Comparison of ENCODE assay signal across 8 cellular contexts in the genomic region with DNA sequence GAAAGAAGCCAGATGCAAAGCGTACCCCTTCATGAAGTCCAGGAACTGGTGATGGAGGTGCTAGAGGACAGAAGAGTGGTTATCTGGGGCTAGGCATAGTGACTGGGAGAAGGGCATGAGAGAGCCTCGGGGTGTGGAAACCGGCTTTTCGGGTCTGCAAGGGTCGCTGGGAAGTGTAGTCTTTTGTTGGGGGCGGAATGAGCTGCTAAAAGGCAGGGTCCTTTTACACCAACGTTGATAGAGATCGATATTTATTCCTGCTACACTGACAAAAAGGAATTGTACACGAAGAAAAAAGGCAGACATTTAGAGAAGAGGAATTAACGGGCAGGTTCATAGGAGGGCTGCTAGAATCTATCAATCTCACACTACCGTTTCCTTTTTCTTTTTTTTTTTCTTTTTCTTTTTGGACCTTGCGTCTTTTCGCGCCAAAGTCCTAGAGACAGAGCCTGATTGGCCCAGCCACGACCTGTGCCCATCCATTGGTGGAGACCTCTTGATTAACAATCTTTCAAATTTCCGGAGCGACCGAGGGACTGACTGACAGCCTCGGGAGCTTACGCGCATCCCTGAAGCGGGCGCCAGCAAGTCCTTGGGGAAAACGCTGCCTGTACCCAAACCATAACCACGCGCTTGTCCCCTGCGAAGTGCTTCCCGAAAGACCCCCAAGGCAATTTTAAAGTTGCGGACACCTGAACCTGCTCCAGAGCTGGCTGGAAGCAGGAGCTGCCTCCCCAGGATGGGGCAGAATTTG. TPM values are rescaled to one million over a fixed set of nuclear protein-coding genes. Genes with fewer than 3 reads are reported as not detected.
DNase-seq lines count a peak whose midpoint lies in the region; ATAC-seq and TF ChIP-seq lines count a peak whose summit lies in the region.

No MANE protein-coding gene starts in this region.

- H3K27me3 ChIP-seq in HL-60 (ENCODE audit: insufficient read depth, poor library complexity, severe bottlenecking) (no peaks in the 10 kb centered on the region), endodermal cell (ENCODE audit: control insufficient read depth, insufficient read depth, low read length, poor library complexity, severe bottlenecking) (no peaks in the 10 kb centered on the region)

- peak overlapping the region; percentile 95 for H3K9ac ChIP-seq in endodermal cell (ENCODE audit: extremely low read depth, low read length, poor library complexity, severe bottlenecking)

- H3K4me3 ChIP-seq in HL-60 (replicated peaks; ENCODE audit: insufficient read depth, low read length): peak overlapping the region; percentile 69
- H3K4me3 ChIP-seq in endodermal cell (ENCODE audit: low read length): peak overlapping the region; percentile 95

- peak; percentile 92 for ATAC-seq in GM19467 (IDR thresholded peaks at IDR 0.05; ENCODE audit: unreplicated experiment)

- H3K9me3 ChIP-seq in endodermal cell (ENCODE audit: control insufficient read depth, low read length): peaks cover 3% of the 10 kb centered on the region

- H3K36me3 Mint-ChIP-seq in endodermal cell (ENCODE audit: low read depth): no peaks in the 10 kb centered on the region

- H3K4me3 Mint-ChIP-seq in endodermal cell: peak overlapping the region; percentile 84

- no peaks in the 10 kb centered on the region for H3K36me3 ChIP-seq in endodermal cell (ENCODE audit: control insufficient read depth, insufficient read depth, low read length)

- H3K27me3 Mint-ChIP-seq in endodermal cell (ENCODE audit: insufficient read depth): no peaks in the 10 kb centered on the region

- 0 to 1% methylated on average over 15 to 29 of the region's 29 CpGs for whole genome bisulfite sequencing in endodermal cell (ENCODE audit: insufficient coverage in 1 of 2, insufficient read length in 1 of 2), 2 experiments

- TF ChIP-seq CTCF in HL-60 (IDR thresholded peaks at IDR 0.05; ENCODE audit: insufficient read depth, low read length): no peak
- TF ChIP-seq CTCF in endodermal cell (conservative IDR thresholded peaks at IDR 0.05): no peak

- peaks cover 5% of the 10 kb centered on the region for H3K9me3 Mint-ChIP-seq in endodermal cell

- H3K27ac ChIP-seq in HL-60 (replicated peaks): peak overlapping the region; percentile 87
- peak overlapping the region; percentile 92 for H3K27ac ChIP-seq in endodermal cell (ENCODE audit: low read depth, low read length)

- DNase-seq in COLO668 (lab: John Stamatoyannopoulos, UW; ENCODE audit: unreplicated experiment): peak; percentile 72
- peak; percentile 55 to 88 for DNase-seq in HL-60 (ENCODE audit: low read depth in 1 of 2, low spot score in 1 of 2)
- DNase-seq in NCI-H82 treated with DMSO at 0.1 percent for 48 hours (lab: John Stamatoyannopoulos, UW; ENCODE audit: unreplicated experiment): peak; percentile 98
- DNase-seq in activated CD8-positive, alpha-beta memory T cell treated with anti-CD3 and anti-CD28 coated beads for 1 hour (ENCODE audit: extremely low read depth in 1 of 2, low read depth in 1 of 2): peak; percentile 24 to 26
- peak; percentile 97 for DNase-seq in endodermal cell
- DNase-seq in middle frontal gyrus (ENCODE audit: extremely low spot score, low spot score): peak; percentile 33
- DNase-seq in stimulated activated CD8-positive, alpha-beta memory T cell treated with anti-CD3 and anti-CD28 coated beads, Interleukin-4, amount 100 ng/mL, for 24 hours (ENCODE audit: low read depth): peak; percentile 51

- peak overlapping the region; percentile 99 for H3K27ac Mint-ChIP-seq in endodermal cell

- peaks cover 1% of the 10 kb centered on the region for H3K4me1 Mint-ChIP-seq in endodermal cell

- H3K4me1 ChIP-seq in endodermal cell (ENCODE audit: control insufficient read depth, insufficient read depth, low read length): no peaks in the 10 kb centered on the region

RNA-seq across cellular contexts. Expression of a gene that starts 27.7 kb away (rescaled TPM):
- 10 to 100 TPM; 20.8 to 24.2 TPM for total RNA-seq in endodermal cell
- polyA plus RNA-seq in endodermal cell (2013, experiment 1 of 2): 16.9 TPM
- 15.0 TPM for polyA plus RNA-seq in endodermal cell (2013, experiment 2 of 2)

RNA-seq across cellular contexts. Expression of a gene that starts 56.3 kb away (rescaled TPM):
- 100 to 1,000 TPM; 379 to 396 TPM for total RNA-seq in endodermal cell
- polyA plus RNA-seq in endodermal cell (2013, experiment 1 of 2): 222 TPM
- 219 TPM for polyA plus RNA-seq in endodermal cell (2013, experiment 2 of 2)

Comparison
In these comparisons a context has a peak if more than half of its experiments do, and no peak if none do; other contexts are left out.
1. Peak in every context shown above with its lines: DNase-seq, ATAC-seq, H3K4me3 ChIP-seq and H3K27ac ChIP-seq.
2. DNase-seq: peak in every context shown above with its lines; median percentile 98 in NCI-H82 treated with DMSO at 0.1 percent for 48 hours; 97 in endodermal cell; 72 in COLO668; 72 in HL-60; 51 in stimulated activated CD8-positive, alpha-beta memory T cell treated with anti-CD3 and anti-CD28 coated beads, Interleukin-4, amount 100 ng/mL, for 24 hours; 33 in middle frontal gyrus; 25 in activated CD8-positive, alpha-beta memory T cell treated with anti-CD3 and anti-CD28 coated beads for 1 hour.